Comparison of ENCODE assay signal across 12 cellular contexts in the genomic region with DNA sequence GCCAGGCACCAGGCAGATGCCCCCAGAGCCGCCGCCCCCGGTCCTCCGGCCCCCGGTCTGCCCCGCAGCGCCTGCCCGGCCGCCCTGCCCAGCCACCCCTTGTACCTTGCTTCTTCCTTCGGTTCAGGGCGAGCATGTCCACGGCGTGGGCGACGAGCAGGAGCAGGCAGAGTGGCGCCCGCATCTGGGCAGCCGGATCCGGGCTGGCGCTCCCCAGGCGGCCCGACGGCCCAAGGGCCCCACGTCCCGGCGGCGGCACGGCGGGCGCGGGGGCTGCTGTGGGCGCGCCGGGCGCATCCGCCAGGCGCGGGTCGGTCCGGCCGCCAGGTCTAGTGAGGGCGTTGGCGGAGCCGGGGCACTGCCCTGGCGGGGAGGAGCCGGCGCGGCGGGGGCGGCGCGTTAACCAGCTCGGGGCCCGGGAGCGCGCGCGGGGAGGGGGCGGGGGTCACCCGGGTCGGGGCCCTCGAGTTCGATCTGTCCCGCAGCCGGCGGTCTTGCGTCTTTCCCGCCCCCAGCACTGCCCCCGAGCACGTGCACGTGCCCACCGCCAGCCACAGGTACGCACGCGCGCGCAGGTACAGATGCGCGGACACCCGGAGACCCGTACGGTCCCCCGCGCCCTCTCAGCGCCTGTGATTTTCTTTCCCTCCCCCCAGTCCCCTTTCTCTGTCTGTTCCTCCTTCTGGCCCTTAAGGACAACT. TPM values are rescaled to one million over a fixed set of nuclear protein-coding genes. Genes with fewer than 3 reads are reported as not detected.
DNase-seq lines count a peak whose midpoint lies in the region; ATAC-seq and TF ChIP-seq lines count a peak whose summit lies in the region.
"Had no signal": no experiment of that assay in that cellular context is flagged by ENCODE, and none has a peak within 500 bp of the region (broad histone marks: within the 10 kb centered on the region; RNA-seq: fewer than 3 reads in every experiment).

A gene (minus strand): TSS at position 331 of the 701 bp plus-strand sequence. CDS start 147 bp downstream, at position 184.

- intact Hi-C loops in mucosa of descending colon (cut with DNase I, micrococcal nuclease) = no loop called here

- peak within 1 kb of the TSS; percentile 77 for H3K18ac ChIP-seq in H9 (ENCODE audit: insufficient read length, low read depth, low read length)

- H2BK15ac ChIP-seq in H9 (ENCODE audit: low read depth, low read length) = no peak within 1 kb of the TSS

- H3K9me3 ChIP-seq in H9 (ENCODE audit: control insufficient read depth, low read depth, low read length) (no peaks in the 10 kb centered on the region), mucosa of descending colon (no peaks in the 10 kb centered on the region)

- H2BK12ac ChIP-seq in H9 (ENCODE audit: insufficient read length, low read depth, low read length) = no peak within 1 kb of the TSS

- no peak within 1 kb of the TSS for H4K91ac ChIP-seq in H9 (ENCODE audit: insufficient read length, low read depth, low read length)

- H4K5ac ChIP-seq in H9 (ENCODE audit: insufficient read length, low read depth, low read length) = no peak within 1 kb of the TSS

- H3K27me3 Mint-ChIP-seq in H9 (ENCODE audit: low read depth) = peaks cover 48% of the 10 kb centered on the region
- H3K27me3 Mint-ChIP-seq in brain = peaks cover 72% of the 10 kb centered on the region

- H2AFZ ChIP-seq in H9 (ENCODE audit: low read length) = no peak within 1 kb of the TSS

- H3K4me3 Mint-ChIP-seq in H9 = peak within 1 kb of the TSS; percentile 72 to 87
- H3K4me3 Mint-ChIP-seq in brain = peak within 1 kb of the TSS; percentile 50 to 85 (median 78)
- H3K4me3 Mint-ChIP-seq: dendritic cell treated with granulocyte-macrophage colony-stimulating factor and Interleukin-4, amounts not matched to agents 40 ng/mL and 50 ng/mL, for 4 days had no signal

- H3K9me3 Mint-ChIP-seq in H9 (no peaks in the 10 kb centered on the region), brain (no peaks in the 10 kb centered on the region)
- H3K9me3 Mint-ChIP-seq: dendritic cell treated with granulocyte-macrophage colony-stimulating factor and Interleukin-4, amounts not matched to agents 40 ng/mL and 50 ng/mL, for 4 days had no signal

- H3K23ac ChIP-seq in H9 (ENCODE audit: insufficient read length, low read depth, low read length) = no peak within 1 kb of the TSS

- H4K20me1 ChIP-seq in H9 (ENCODE audit: control insufficient read depth, insufficient read depth, insufficient read length) = no peaks in the 10 kb centered on the region

- H3T11ph ChIP-seq in H9 (ENCODE audit: low read length) = no peak within 1 kb of the TSS

- no peak within 1 kb of the TSS for H3K4ac ChIP-seq in H9 (ENCODE audit: low read depth, low read length)

- WGBS in H9 (ENCODE audit: extremely low coverage, insufficient read length, low lambda C conversion rate) = no CpG with 5 or more reads among the region's 85 CpGs

- H3K27me3 ChIP-seq in H9 (ENCODE audit: insufficient read depth, low read length) = peaks cover 2% of the 10 kb centered on the region; the same call in 1 of the 2 replicates

- H3K9ac ChIP-seq in H9 (ENCODE audit: extremely low read depth, insufficient read length, low read length) = peak within 1 kb of the TSS; percentile 6

- peak; percentile 30 for ATAC-seq in mucosa of descending colon

- peak within 1 kb of the TSS; percentile 48 for H3K4me2 ChIP-seq in H9 (ENCODE audit: insufficient read depth, insufficient read length, low read length)

- no peaks in the 10 kb centered on the region for H3K36me3 ChIP-seq in mucosa of descending colon (ENCODE audit: low read depth)

- no peaks in the 10 kb centered on the region for H3K79me1 ChIP-seq in H9 (ENCODE audit: insufficient read depth, low read depth, low read length, poor library complexity, severe bottlenecking)

- peak; percentile 58 for DNase-seq in AG20443 (ENCODE audit: low spot score)
- peak; percentile 50 for DNase-seq in H9
- peak in 1 of 3 donors; percentile 3 for DNase-seq in mucosa of descending colon
- no peak for DNase-seq in DMS153 (lab: John Stamatoyannopoulos, UW)
- no peak for DNase-seq in midbrain (lab: John Stamatoyannopoulos, UW)
- no peak for DNase-seq in retina
- DNase-seq in DMS114 treated with DMSO at 0.1 percent for 48 hours (lab: John Stamatoyannopoulos, UW; ENCODE audit: unreplicated experiment) = no peak
- DNase-seq: MM.1S; stimulated activated naive CD4-positive, alpha-beta T cell had no signal

- no peaks in the 10 kb centered on the region; the same call in 1 of the 2 replicates for H3K4me1 ChIP-seq in H9 (ENCODE audit: insufficient read depth, low read length)
- H3K4me1 ChIP-seq in mucosa of descending colon (ENCODE audit: low read depth) = peaks cover 2% of the 10 kb centered on the region

- H3K14ac ChIP-seq in H9 (ENCODE audit: insufficient read depth, low read length) = peak within 1 kb of the TSS; percentile 79

- no peak for TF ChIP-seq CTCF in H9 (conservative IDR thresholded peaks at IDR 0.05)
- no peak for TF ChIP-seq CTCF in brain (conservative IDR thresholded peaks at IDR 0.05)
- TF ChIP-seq CTCF in mucosa of descending colon (IDR thresholded peaks at IDR 0.05) = no peak

- H2BK5ac ChIP-seq in H9 (ENCODE audit: insufficient read length, low read length) = no peak within 1 kb of the TSS

- H2AK5ac ChIP-seq in H9 (ENCODE audit: insufficient read length, low read length) = no peak within 1 kb of the TSS

- H3K36me3 Mint-ChIP-seq in H9 (ENCODE audit: insufficient read depth in 1 of 3, low read depth in 3 of 3) (no peaks in the 10 kb centered on the region), brain (no peaks in the 10 kb centered on the region)

- no peaks in the 10 kb centered on the region for H3K79me2 ChIP-seq in H9 (ENCODE audit: insufficient read depth, low read length)

- H3K27ac Mint-ChIP-seq in H9 (no peak within 1 kb of the TSS; a peak in 1 of 7 replicates), brain (peak within 1 kb of the TSS in 1 of 5 experiments; percentile 30)
- H3K27ac Mint-ChIP-seq: dendritic cell treated with granulocyte-macrophage colony-stimulating factor and Interleukin-4, amounts not matched to agents 40 ng/mL and 50 ng/mL, for 4 days had no signal

- no peak within 1 kb of the TSS for H4K8ac ChIP-seq in H9 (replicated peaks; ENCODE audit: insufficient read length, low read depth, low read length)

- no peak within 1 kb of the TSS for H2BK120ac ChIP-seq in H9 (ENCODE audit: low read depth, low read length, poor library complexity, severe bottlenecking)

- H3K56ac ChIP-seq in H9 (ENCODE audit: insufficient read length, low read depth, low read length) = no peak within 1 kb of the TSS

- H3K27ac ChIP-seq in H9 (ENCODE audit: insufficient read length, low read depth, low read length) = no peak within 1 kb of the TSS

- no peak within 1 kb of the TSS for H2BK20ac ChIP-seq in H9 (ENCODE audit: low read depth, low read length, poor library complexity, severe bottlenecking)

- peaks cover 10% of the 10 kb centered on the region for H3K23me2 ChIP-seq in H9 (ENCODE audit: insufficient read length, low read depth, low read length, poor library complexity, severe bottlenecking)

- H3K4me1 Mint-ChIP-seq in H9 (peaks cover 15 to 26% of the 10 kb centered on the region in 2 experiments), brain (peaks cover 7% of the 10 kb centered on the region)

- no peak within 1 kb of the TSS for H3K4me3 ChIP-seq in mucosa of descending colon

RNA-seq across cellular contexts. Expression of the gene that starts here (rescaled TPM):
- total RNA-seq in H9 (2021) = 5.0 and 6.7 TPM in 2 replicates
- 0.34 TPM for polyA plus RNA-seq in brain (ENCODE audit: insufficient read depth, low read depth, low replicate concordance)
- total RNA-seq in mucosa of descending colon = under 1 TPM in 2 of 3 donors, not detected in 1; 0.10 to 0.22 TPM
- total RNA-seq: G401 had no signal

Comparison
In these comparisons a context has a peak if more than half of its experiments do, and no peak if none do; other contexts are left out.
1. Peak in ATAC-seq in mucosa of descending colon; RNA of the gene not detected or under 1 TPM.
2. DNase-seq: peak in AG20443 (single experiment) and H9 (single experiment); none in DMS153 (single experiment), midbrain (single experiment), retina (single experiment) and DMS114 treated with DMSO at 0.1 percent for 48 hours (single experiment).